ENCODE assay signal across 22 cellular contexts in the genomic region with DNA sequence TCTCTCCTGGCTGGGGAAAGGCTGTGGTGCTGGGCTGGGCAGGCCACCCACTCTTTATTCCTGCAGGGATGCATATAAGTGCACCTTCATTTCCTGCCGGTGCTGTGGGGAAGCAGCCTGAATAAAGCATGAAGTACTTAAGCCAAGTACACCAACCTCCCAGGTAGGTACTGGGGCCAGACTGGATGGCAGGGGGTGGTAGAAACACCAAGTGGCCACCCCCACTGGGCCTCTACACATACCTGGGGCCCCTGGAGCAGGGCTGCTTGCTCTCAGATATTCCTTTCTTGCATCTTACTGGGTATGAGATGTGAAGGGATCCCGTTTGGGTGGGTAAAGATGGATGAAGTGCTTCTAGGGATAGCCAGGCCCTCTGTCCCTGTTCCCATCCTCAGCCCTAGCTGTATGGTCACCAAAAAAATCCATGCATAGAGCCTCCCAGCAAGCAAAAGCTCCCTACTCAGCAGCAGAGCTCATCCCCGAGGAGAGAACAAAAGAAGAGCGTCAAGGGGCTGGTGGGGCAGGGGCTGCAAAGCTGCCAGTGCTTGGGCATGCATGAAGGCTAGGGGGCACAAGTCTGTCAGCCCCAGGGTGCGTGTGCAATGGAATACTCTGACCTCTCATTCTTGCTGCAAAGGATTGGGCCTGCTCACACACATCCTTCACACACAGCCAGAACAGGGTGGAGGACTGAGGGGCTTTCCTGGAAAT. TPM values are rescaled to one million over a fixed set of nuclear protein-coding genes. Genes with fewer than 3 reads are reported as not detected.
A peak's percentile ranks its signal among the peaks of the same experiment; 100 is the strongest.
DNase-seq lines count a peak whose midpoint lies in the region; ATAC-seq lines count a peak whose summit lies in the region.
"Had no signal": no experiment of that assay in that cellular context is flagged by ENCODE, and none has a peak within 500 bp of the region (broad histone marks: within the 10 kb centered on the region; RNA-seq: fewer than 3 reads in every experiment).

No MANE protein-coding gene starts in this region.

- H3K36me3 Mint-ChIP-seq in naive thymus-derived CD4-positive, alpha-beta T cell, result peaks cover 0 to 19% (median 6%) of the 10 kb centered on the region in 5 donors

- no peak overlapping the region for H3K27ac ChIP-seq in Karpas-422 (ENCODE audit: low read length)
- H3K27ac ChIP-seq in naive thymus-derived CD4-positive, alpha-beta T cell (ENCODE audit: low read depth, low read length), result no peak overlapping the region
- H3K27ac ChIP-seq: gastroesophageal sphincter, neutrophil, stomach, upper lobe of left lung had no signal

- H3K9me2 ChIP-seq in Karpas-422 (replicated peaks; ENCODE audit: insufficient read depth, low read length), result no peaks in the 10 kb centered on the region

- H3K36me3 ChIP-seq in Karpas-422 (ENCODE audit: insufficient read depth, low read length), result peaks cover 37% of the 10 kb centered on the region
- H3K36me3 ChIP-seq in naive thymus-derived CD4-positive, alpha-beta T cell (ENCODE audit: control insufficient read depth in 2 of 3, insufficient read depth in 3 of 3, low read length in 3 of 3), result peaks cover 5 to 58% (median 13%) of the 10 kb centered on the region in 3 experiments

- H2AFZ ChIP-seq in Karpas-422 (ENCODE audit: low read length), result no peak overlapping the region

- no peak overlapping the region for H3K4me3 ChIP-seq in Karpas-422 (ENCODE audit: low read length)
- no peak overlapping the region for H3K4me3 ChIP-seq in naive thymus-derived CD4-positive, alpha-beta T cell (ENCODE audit: low read length)
- H3K4me3 ChIP-seq: BLaER1 treated with 17β-estradiol and CSF1 and Interleukin-3, amounts not matched to agents 10 nM and 100 nM; gastroesophageal sphincter; stomach; upper lobe of left lung had no signal

- no peak overlapping the region for H3K4me3 Mint-ChIP-seq in naive thymus-derived CD4-positive, alpha-beta T cell
- H3K4me3 Mint-ChIP-seq: activated CD4-positive, alpha-beta T cell treated with anti-CD3 and anti-CD28 coated beads, Interleukin-2, amount 10 ng/mL, durations not matched to agents 24 days and 14 days; activated naive CD8-positive, alpha-beta T cell treated with anti-CD3 and anti-CD28 coated beads, Interleukin-2, amount 10 ng/mL, durations not matched to agents 7 days and 5 days; activated T-cell treated with anti-CD3 and anti-CD28 coated beads, Interleukin-2, amount 50 U/mL, for 4 hours had no signal

- DNase-seq in DMS53 (lab: John Stamatoyannopoulos, UW) (peak; percentile 13), DMS53 treated with DMSO at 0.1 percent for 48 hours (lab: John Stamatoyannopoulos, UW; ENCODE audit: unreplicated experiment) (no peak), Karpas-422 (peak; percentile 42), amniotic stem cell (lab: John Stamatoyannopoulos, UW) (no peak)
- DNase-seq in naive thymus-derived CD4-positive, alpha-beta T cell, result no peak
- DNase-seq in activated naive CD4-positive, alpha-beta T cell treated with Interleukin-2 at 50 U/mL for 16 hours, result no peak
- DNase-seq: 8988T; activated CD4-positive, alpha-beta T cell treated with anti-CD3 and anti-CD28 coated beads, Interleukin-2, amount 10 ng/mL, durations not matched to agents 24 days and 14 days; activated naive CD8-positive, alpha-beta T cell treated with anti-CD3 and anti-CD28 coated beads, Interleukin-2, amount 10 ng/mL, durations not matched to agents 7 days and 5 days; activated T-cell treated with anti-CD3 and anti-CD28 coated beads, Interleukin-2, amount 50 U/mL, for 4 hours; HCEC 1CT; left cardiac atrium; NCI-H1436; NCI-H774; stimulated activated CD4-positive, alpha-beta T cell treated with anti-CD3 and anti-CD28 coated beads, Interleukin-15, amount 100 ng/mL, for 24 hours; stomach; upper lobe of left lung had no signal

- CTCF ChIA-PET in naive thymus-derived CD4-positive, alpha-beta T cell (lab: Charles Lee), result no interaction called here

- H3K27me3 ChIP-seq in Karpas-422 (ENCODE audit: low read length), result no peaks in the 10 kb centered on the region
- H3K27me3 ChIP-seq in naive thymus-derived CD4-positive, alpha-beta T cell (ENCODE audit: control insufficient read depth in 2 of 2, insufficient read depth in 2 of 2, low read length in 2 of 2), result no peaks in the 10 kb centered on the region
- H3K27me3 ChIP-seq: BLaER1 treated with 17β-estradiol and CSF1 and Interleukin-3, amounts not matched to agents 10 nM and 100 nM; gastroesophageal sphincter; neutrophil; stomach; upper lobe of left lung had no signal

- H3K4me1 ChIP-seq in Karpas-422 (ENCODE audit: low read length), result no peaks in the 10 kb centered on the region
- peaks cover 0 to 6% of the 10 kb centered on the region in 2 donors for H3K4me1 ChIP-seq in naive thymus-derived CD4-positive, alpha-beta T cell (ENCODE audit: control insufficient read depth in 2 of 2, insufficient read depth in 2 of 2, low read length in 2 of 2)
- H3K4me1 ChIP-seq: gastroesophageal sphincter, stomach, upper lobe of left lung had no signal

- no peaks in the 10 kb centered on the region for H3K27me3 Mint-ChIP-seq in naive thymus-derived CD4-positive, alpha-beta T cell
- H3K27me3 Mint-ChIP-seq: activated CD4-positive, alpha-beta T cell treated with anti-CD3 and anti-CD28 coated beads, Interleukin-2, amount 10 ng/mL, durations not matched to agents 24 days and 14 days; activated naive CD8-positive, alpha-beta T cell treated with anti-CD3 and anti-CD28 coated beads, Interleukin-2, amount 10 ng/mL, durations not matched to agents 7 days and 5 days had no signal

- H3K9me3 ChIP-seq in Karpas-422 (ENCODE audit: low read length), result no peaks in the 10 kb centered on the region
- H3K9me3 ChIP-seq in naive thymus-derived CD4-positive, alpha-beta T cell (ENCODE audit: control insufficient read depth in 2 of 3, low read length in 3 of 3), result no peaks in the 10 kb centered on the region
- H3K9me3 ChIP-seq: BLaER1 treated with 17β-estradiol and CSF1 and Interleukin-3, amounts not matched to agents 10 nM and 100 nM; gastroesophageal sphincter; neutrophil; stomach; upper lobe of left lung had no signal

- H3K9ac ChIP-seq in Karpas-422 (ENCODE audit: low read length), result no peak overlapping the region

- H3K4me1 Mint-ChIP-seq in naive thymus-derived CD4-positive, alpha-beta T cell, result peaks cover 0 to 18% (median 9%) of the 10 kb centered on the region in 7 donors
- H3K4me1 Mint-ChIP-seq: activated CD4-positive, alpha-beta T cell treated with anti-CD3 and anti-CD28 coated beads, Interleukin-2, amount 10 ng/mL, durations not matched to agents 24 days and 14 days; activated naive CD8-positive, alpha-beta T cell treated with anti-CD3 and anti-CD28 coated beads, Interleukin-2, amount 10 ng/mL, durations not matched to agents 7 days and 5 days had no signal

- no peaks in the 10 kb centered on the region for H3K79me2 ChIP-seq in Karpas-422 (ENCODE audit: low read length)

- no peaks in the 10 kb centered on the region for H3K9me3 Mint-ChIP-seq in naive thymus-derived CD4-positive, alpha-beta T cell
- H3K9me3 Mint-ChIP-seq: activated CD4-positive, alpha-beta T cell treated with anti-CD3 and anti-CD28 coated beads, Interleukin-2, amount 10 ng/mL, durations not matched to agents 24 days and 14 days; activated naive CD8-positive, alpha-beta T cell treated with anti-CD3 and anti-CD28 coated beads, Interleukin-2, amount 10 ng/mL, durations not matched to agents 7 days and 5 days; activated T-cell treated with anti-CD3 and anti-CD28 coated beads, Interleukin-2, amount 50 U/mL, for 4 hours had no signal

- intact Hi-C loops in naive thymus-derived CD4-positive, alpha-beta T cell (cut with micrococcal nuclease), result no loop called here

- H3K4me2 ChIP-seq in Karpas-422 (ENCODE audit: low read depth, low read length, poor library complexity, severe bottlenecking), result no peak overlapping the region

- POLR2A ChIA-PET in naive thymus-derived CD4-positive, alpha-beta T cell (lab: Charles Lee), result no interaction called here

- H3K27ac Mint-ChIP-seq in naive thymus-derived CD4-positive, alpha-beta T cell, result peak overlapping the region in 5 of 9 donors; percentile 0 to 45 (median 25)
- H3K27ac Mint-ChIP-seq: activated CD4-positive, alpha-beta T cell treated with anti-CD3 and anti-CD28 coated beads, Interleukin-2, amount 10 ng/mL, durations not matched to agents 24 days and 14 days; activated naive CD8-positive, alpha-beta T cell treated with anti-CD3 and anti-CD28 coated beads, Interleukin-2, amount 10 ng/mL, durations not matched to agents 7 days and 5 days had no signal

- ATAC-seq in naive thymus-derived CD4-positive, alpha-beta T cell, result no peak
- ATAC-seq: gastroesophageal sphincter had no signal

- H4K20me1 ChIP-seq in Karpas-422 (ENCODE audit: insufficient read depth, low read depth, low read length), result peaks cover 17% of the 10 kb centered on the region; the same call in 1 of the 2 replicates

RNA-seq across cellular contexts. Expression of a gene that starts 22.0 kb away (rescaled TPM):
- total RNA-seq in Karpas-422 (2014; rRNA removed; shearing (Covaris generic); ENCODE audit: low replicate concordance), result 482 and 608 TPM in 2 replicates
- 100 to 1,000 TPM; 118 to 322 (median 181) TPM for total RNA-seq in naive thymus-derived CD4-positive, alpha-beta T cell
- polyA plus RNA-seq in naive thymus-derived CD4-positive, alpha-beta T cell, result 100 to 1,000 TPM; 284 to 298 TPM

RNA-seq across cellular contexts. Expression of a gene that starts 23.0 kb away (rescaled TPM):
- total RNA-seq in Karpas-422 (2014; rRNA removed; shearing (Covaris generic); ENCODE audit: low replicate concordance), result 35.4 and 45.3 TPM in 2 replicates
- 1 to 10 TPM; 4.3 to 8.8 (median 6.9) TPM for total RNA-seq in naive thymus-derived CD4-positive, alpha-beta T cell
- 10 to 100 TPM; 25.1 to 29.5 TPM for polyA plus RNA-seq in naive thymus-derived CD4-positive, alpha-beta T cell

RNA-seq across cellular contexts. Expression of a gene that starts 28.2 kb away (rescaled TPM):
- total RNA-seq in Karpas-422 (2014; rRNA removed; shearing (Covaris generic); ENCODE audit: low replicate concordance), result 44.9 and 55.6 TPM in 2 replicates
- total RNA-seq in naive thymus-derived CD4-positive, alpha-beta T cell, result 10 to 100 TPM; 13.2 to 19.6 (median 17.6) TPM
- polyA plus RNA-seq in naive thymus-derived CD4-positive, alpha-beta T cell, result 1 to 10 TPM; 1.5 to 3.2 TPM

RNA-seq across cellular contexts. Expression of a gene that starts 37.3 kb away (rescaled TPM):
- total RNA-seq in Karpas-422 (2014; rRNA removed; shearing (Covaris generic); ENCODE audit: low replicate concordance), result 0.14 and 0.75 TPM in 2 replicates
- total RNA-seq in naive thymus-derived CD4-positive, alpha-beta T cell, result under 1 TPM in 3 of 5 experiments, not detected in 2; 0.15 to 0.16 (median 0.15) TPM
- polyA plus RNA-seq in naive thymus-derived CD4-positive, alpha-beta T cell, result not detected
- total RNA-seq: activated naive CD8-positive, alpha-beta T cell treated with anti-CD3 and anti-CD28 coated beads, Interleukin-2, amount 10 ng/mL, durations not matched to agents 7 days and 5 days; epithelial cell of proximal tubule; gastroesophageal sphincter; left cardiac atrium; LHCN-M2; stomach had no signal

RNA-seq across cellular contexts. Expression of a gene that starts 42.0 kb away (rescaled TPM):
- 35.6 and 48.1 TPM in 2 replicates for total RNA-seq in Karpas-422 (2014; rRNA removed; shearing (Covaris generic); ENCODE audit: low replicate concordance)
- total RNA-seq in naive thymus-derived CD4-positive, alpha-beta T cell, result 10 to 100 TPM; 25.1 to 76.2 (median 42.7) TPM
- 10 to 100 TPM; 25.6 to 28.0 TPM for polyA plus RNA-seq in naive thymus-derived CD4-positive, alpha-beta T cell

Comparison
In these comparisons a context has a peak if more than half of its experiments do, and no peak if none do; other contexts are left out.
1. DNase-seq: peak in DMS53 (single experiment) and Karpas-422 (single experiment); none in DMS53 treated with DMSO at 0.1 percent for 48 hours (single experiment), naive thymus-derived CD4-positive, alpha-beta T cell (0 of 9), activated naive CD4-positive, alpha-beta T cell treated with Interleukin-2 at 50 U/mL for 16 hours (single experiment) and amniotic stem cell (single experiment).